1 cellular context compared by ENCODE assay signal in genomic region chr4:26522478-26522877, GRCh38.
A peak's percentile ranks its signal among the peaks of the same experiment; 100 is the strongest.
TF ChIP-seq lines count a peak whose summit lies in the region.

No MANE protein-coding gene starts in this region.

TF ChIP-seq in IMR-90, 13 proteins besides CTCF, POLR2A, EP300 and RAD21:
- TF ChIP-seq FOS (IDR thresholded peaks at IDR 0.05; ENCODE audit: low read depth, low read length) (peak; percentile 35; the same call in 1 of the 2 replicates), ELK1 (IDR thresholded peaks at IDR 0.05; ENCODE audit: borderline replicate concordance, low read depth, low read length) (no peak)
